Comparison of ENCODE assay signal across 12 cellular contexts in the genomic region with DNA sequence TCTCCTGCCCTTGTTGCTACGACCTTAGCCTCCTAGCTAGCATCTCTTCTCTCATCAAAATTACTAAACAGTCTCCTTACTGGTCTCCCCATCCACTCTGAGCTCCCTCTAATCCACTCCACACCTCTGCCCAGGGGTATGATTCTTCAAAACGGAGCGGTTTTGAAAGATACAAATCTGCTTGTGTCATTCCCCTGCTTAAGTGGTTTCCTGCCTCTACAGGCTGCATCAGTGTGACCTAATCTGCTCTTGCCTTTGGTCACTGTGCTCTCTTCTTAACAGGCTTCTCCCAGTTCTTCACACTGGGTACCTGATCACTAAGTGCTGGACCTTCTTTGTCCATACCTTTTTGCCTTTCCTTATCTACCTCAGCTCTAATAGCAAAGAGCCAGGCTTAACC.
DNase-seq lines count a peak whose midpoint lies in the region; ATAC-seq and TF ChIP-seq lines count a peak whose summit lies in the region.
"Had no signal": no experiment of that assay in that cellular context is flagged by ENCODE, and none has a peak within 500 bp of the region (broad histone marks: within the 10 kb centered on the region; RNA-seq: fewer than 3 reads in every experiment).

No MANE protein-coding gene starts in this region.

- H3K27me3 Mint-ChIP-seq in activated T-cell treated with anti-CD3 and anti-CD28 coated beads, Interleukin-2, amount 50 U/mL, for 72 hours (ENCODE audit: low read depth): no peaks in the 10 kb centered on the region
- H3K27me3 Mint-ChIP-seq in T-helper 2 cell treated with Interferon-gamma antibody and Interleukin-4, amounts not matched to agents 5 μg/mL and 100 μg/mL, for 36 hours (ENCODE audit: low read depth): no peaks in the 10 kb centered on the region
- no peaks in the 10 kb centered on the region for H3K27me3 Mint-ChIP-seq in stimulated activated naive CD8-positive, alpha-beta T cell treated with anti-CD3 and anti-CD28 coated beads, Interleukin-15, amount 100 ng/mL, for 72 hours
- H3K27me3 Mint-ChIP-seq: activated naive CD4-positive, alpha-beta T cell treated with anti-CD3 and anti-CD28 coated beads, Interleukin-2, amount 10 ng/mL, durations not matched to agents 7 days and 5 days; type B pancreatic cell had no signal

- DNase-seq in activated T-cell treated with anti-CD3 and anti-CD28 coated beads, Interleukin-2, amount 50 U/mL, for 72 hours: peak; percentile 3 to 5
- no peak for DNase-seq in activated T-cell treated with anti-CD3 and anti-CD28 coated beads, Interleukin-2, amount 50 U/mL, for 1 hour
- peak; percentile 26 for DNase-seq in T-helper 2 cell treated with Interferon-gamma antibody and Interleukin-4, amounts not matched to agents 5 μg/mL and 100 μg/mL, for 36 hours (ENCODE audit: low spot score)
- peak; percentile 33 for DNase-seq in fibroblast of villous mesenchyme (ENCODE audit: low read depth)
- no peak for DNase-seq in stimulated activated naive CD8-positive, alpha-beta T cell treated with anti-CD3 and anti-CD28 coated beads, Interleukin-15, amount 100 ng/mL, for 72 hours
- no peak for DNase-seq in mesenteric fat pad (ENCODE audit: low spot score)
- no peak for DNase-seq in Ammon's horn (ENCODE audit: low spot score)
- DNase-seq: activated CD4-positive, alpha-beta T cell treated with anti-CD3 and anti-CD28 coated beads for 48 hours; activated naive CD4-positive, alpha-beta T cell treated with anti-CD3 and anti-CD28 coated beads, Interleukin-2, amount 10 ng/mL, durations not matched to agents 7 days and 5 days; NCI-H446 had no signal

- H3K27ac Mint-ChIP-seq in activated T-cell treated with anti-CD3 and anti-CD28 coated beads, Interleukin-2, amount 50 U/mL, for 72 hours: no peak overlapping the region
- H3K27ac Mint-ChIP-seq in T-helper 2 cell treated with Interferon-gamma antibody and Interleukin-4, amounts not matched to agents 5 μg/mL and 100 μg/mL, for 36 hours: peak overlapping the region; percentile 41
- peak overlapping the region; percentile 5 to 17 for H3K27ac Mint-ChIP-seq in stimulated activated naive CD8-positive, alpha-beta T cell treated with anti-CD3 and anti-CD28 coated beads, Interleukin-15, amount 100 ng/mL, for 72 hours
- H3K27ac Mint-ChIP-seq: activated naive CD4-positive, alpha-beta T cell treated with anti-CD3 and anti-CD28 coated beads, Interleukin-2, amount 10 ng/mL, durations not matched to agents 7 days and 5 days; type B pancreatic cell had no signal

- no peak for TF ChIP-seq CTCF in fibroblast of villous mesenchyme (IDR thresholded peaks at IDR 0.05; ENCODE audit: insufficient read depth, low read depth, low read length)

- no peaks in the 10 kb centered on the region for H3K9me3 Mint-ChIP-seq in activated T-cell treated with anti-CD3 and anti-CD28 coated beads, Interleukin-2, amount 50 U/mL, for 72 hours
- H3K9me3 Mint-ChIP-seq in T-helper 2 cell treated with Interferon-gamma antibody and Interleukin-4, amounts not matched to agents 5 μg/mL and 100 μg/mL, for 36 hours: no peaks in the 10 kb centered on the region
- peaks cover 0 to 5% of the 10 kb centered on the region in 2 donors for H3K9me3 Mint-ChIP-seq in stimulated activated naive CD8-positive, alpha-beta T cell treated with anti-CD3 and anti-CD28 coated beads, Interleukin-15, amount 100 ng/mL, for 72 hours
- H3K9me3 Mint-ChIP-seq: activated naive CD4-positive, alpha-beta T cell treated with anti-CD3 and anti-CD28 coated beads, Interleukin-2, amount 10 ng/mL, durations not matched to agents 7 days and 5 days; type B pancreatic cell had no signal

- H3K36me3 Mint-ChIP-seq in activated T-cell treated with anti-CD3 and anti-CD28 coated beads, Interleukin-2, amount 50 U/mL, for 72 hours (ENCODE audit: insufficient read depth in 2 of 2): peaks cover 0 to under 1% of the 10 kb centered on the region in 2 donors
- H3K36me3 Mint-ChIP-seq in T-helper 2 cell treated with Interferon-gamma antibody and Interleukin-4, amounts not matched to agents 5 μg/mL and 100 μg/mL, for 36 hours (ENCODE audit: low read depth): no peaks in the 10 kb centered on the region
- H3K36me3 Mint-ChIP-seq: activated naive CD4-positive, alpha-beta T cell treated with anti-CD3 and anti-CD28 coated beads, Interleukin-2, amount 10 ng/mL, durations not matched to agents 7 days and 5 days; type B pancreatic cell had no signal

- peak; percentile 80 to 88 for ATAC-seq in activated T-cell treated with anti-CD3 and anti-CD28 coated beads, Interleukin-2, amount 50 U/mL, for 72 hours (replicated peaks in 1 of 2)
- peak; percentile 65 for ATAC-seq in stimulated activated naive CD8-positive, alpha-beta T cell treated with anti-CD3 and anti-CD28 coated beads, Interleukin-15, amount 100 ng/mL, for 72 hours
- ATAC-seq in HG03159 (IDR thresholded peaks at IDR 0.05; ENCODE audit: unreplicated experiment): no peak

- H3K4me3 ChIP-seq in fibroblast of villous mesenchyme (ENCODE audit: low read depth, low read length): no peak overlapping the region

- H3K4me1 Mint-ChIP-seq in activated T-cell treated with anti-CD3 and anti-CD28 coated beads, Interleukin-2, amount 50 U/mL, for 72 hours (ENCODE audit: low read depth): peaks cover 20% of the 10 kb centered on the region
- peaks cover 13% of the 10 kb centered on the region for H3K4me1 Mint-ChIP-seq in T-helper 2 cell treated with Interferon-gamma antibody and Interleukin-4, amounts not matched to agents 5 μg/mL and 100 μg/mL, for 36 hours (ENCODE audit: low read depth)
- peaks cover 11% of the 10 kb centered on the region for H3K4me1 Mint-ChIP-seq in stimulated activated naive CD8-positive, alpha-beta T cell treated with anti-CD3 and anti-CD28 coated beads, Interleukin-15, amount 100 ng/mL, for 72 hours

- no peak overlapping the region for H3K4me3 Mint-ChIP-seq in activated T-cell treated with anti-CD3 and anti-CD28 coated beads, Interleukin-2, amount 50 U/mL, for 72 hours
- peak overlapping the region; percentile 1 for H3K4me3 Mint-ChIP-seq in T-helper 2 cell treated with Interferon-gamma antibody and Interleukin-4, amounts not matched to agents 5 μg/mL and 100 μg/mL, for 36 hours
- no peak overlapping the region for H3K4me3 Mint-ChIP-seq in stimulated activated naive CD8-positive, alpha-beta T cell treated with anti-CD3 and anti-CD28 coated beads, Interleukin-15, amount 100 ng/mL, for 72 hours
- H3K4me3 Mint-ChIP-seq: activated naive CD4-positive, alpha-beta T cell treated with anti-CD3 and anti-CD28 coated beads, Interleukin-2, amount 10 ng/mL, durations not matched to agents 7 days and 5 days; type B pancreatic cell had no signal

Comparison
In these comparisons a context has a peak if more than half of its experiments do, and no peak if none do; other contexts are left out.
1. DNase-seq: peak in activated T-cell treated with anti-CD3 and anti-CD28 coated beads, Interleukin-2, amount 50 U/mL, for 72 hours (2 of 2), T-helper 2 cell treated with Interferon-gamma antibody and Interleukin-4, amounts not matched to agents 5 μg/mL and 100 μg/mL, for 36 hours (single experiment) and fibroblast of villous mesenchyme (single experiment); none in activated T-cell treated with anti-CD3 and anti-CD28 coated beads, Interleukin-2, amount 50 U/mL, for 1 hour (single experiment), stimulated activated naive CD8-positive, alpha-beta T cell treated with anti-CD3 and anti-CD28 coated beads, Interleukin-15, amount 100 ng/mL, for 72 hours (0 of 2), mesenteric fat pad (single experiment) and Ammon's horn (single experiment).